In genomic region chr22:20777420-20778177, GRCh38 we compare ENCODE assay signal across 1 cellular context.
TF ChIP-seq lines count a peak whose summit lies in the region.

No MANE protein-coding gene starts in this region.

TF ChIP-seq in HepG2, 621 proteins besides CTCF, POLR2A, EP300 and RAD21 (continued from another document and continues in another):
- TF ChIP-seq NFKBIZ (CRISPR knock-in tag; IDR thresholded peaks at IDR 0.05) (peak; percentile 88; the same call in 1 of the 2 replicates), THAP7 (CRISPR knock-in tag; IDR thresholded peaks at IDR 0.05) (0 out of 2 replicates have a peak, but pooled peaks have one; percentile 60), ZNF572 (CRISPR knock-in tag; IDR thresholded peaks at IDR 0.05) (no peak), HNRNPUL1 (IDR thresholded peaks at IDR 0.05; ENCODE audit: low read depth, low read length) (no peak), KLF13 (CRISPR knock-in tag; IDR thresholded peaks at IDR 0.05) (no peak), ZNF460 (CRISPR knock-in tag; IDR thresholded peaks at IDR 0.05; ENCODE audit: borderline replicate concordance) (no peak; the same call in 1 of the 2 replicates), PAX8 (CRISPR knock-in tag; IDR thresholded peaks at IDR 0.05; ENCODE audit: borderline replicate concordance) (no peak), PHF20 (CRISPR knock-in tag; IDR thresholded peaks at IDR 0.05) (no peak), PHB2 (IDR thresholded peaks at IDR 0.05; ENCODE audit: partially characterized antibody) (no peak), ZNF589 (CRISPR knock-in tag; conservative IDR thresholded peaks at IDR 0.05) (no peak), ZNF274 (CRISPR knock-in tag; IDR thresholded peaks at IDR 0.05) (no peak), ZNF615 (CRISPR knock-in tag; IDR thresholded peaks at IDR 0.05; ENCODE audit: borderline replicate concordance) (no peak), TCF7 (IDR thresholded peaks at IDR 0.05; ENCODE audit: low read depth) (peak; percentile 80), CHD2 (IDR thresholded peaks at IDR 0.05; ENCODE audit: low read depth, low read length) (no peak), ATF3 (CRISPR knock-in tag; IDR thresholded peaks at IDR 0.05) (peak; percentile 98), ZSCAN9 (CRISPR knock-in tag; IDR thresholded peaks at IDR 0.05; ENCODE audit: borderline replicate concordance) (no peak; the same call in 1 of the 2 replicates), ZNF773 (CRISPR knock-in tag; IDR thresholded peaks at IDR 0.05; ENCODE audit: borderline replicate concordance) (no peak), NAIF1 (CRISPR knock-in tag; IDR thresholded peaks at IDR 0.05; ENCODE audit: borderline replicate concordance) (no peak), ZNF296 (CRISPR knock-in tag; conservative IDR thresholded peaks at IDR 0.05) (no peak), TFDP2 (CRISPR knock-in tag; IDR thresholded peaks at IDR 0.05) (peak; percentile 47), CBX1 (IDR thresholded peaks at IDR 0.05; ENCODE audit: low read depth) (no peak), KDM5A (IDR thresholded peaks at IDR 0.05; ENCODE audit: borderline replicate concordance, low read length) (no peak), ZNF12 (CRISPR knock-in tag; IDR thresholded peaks at IDR 0.05) (peak; percentile 69; the same call in 1 of the 2 replicates), ZNF646 (CRISPR knock-in tag; IDR thresholded peaks at IDR 0.05) (no peak; the same call in 1 of the 2 replicates), ARHGAP35 (CRISPR knock-in tag; IDR thresholded peaks at IDR 0.05; ENCODE audit: borderline replicate concordance) (no peak), ZNF746 (CRISPR knock-in tag; IDR thresholded peaks at IDR 0.05) (no peak), ZNF180 (CRISPR knock-in tag; IDR thresholded peaks at IDR 0.05; ENCODE audit: borderline replicate concordance, low read depth) (no peak), MIXL1 (CRISPR knock-in tag; IDR thresholded peaks at IDR 0.05) (peak; percentile 86; the same call in 1 of the 2 replicates), TBX3 (IDR thresholded peaks at IDR 0.05; ENCODE audit: borderline replicate concordance) (no peak; the same call in 1 of the 2 replicates), ZNF660 (CRISPR knock-in tag; IDR thresholded peaks at IDR 0.05; ENCODE audit: borderline replicate concordance, low read depth) (no peak), BATF2 (CRISPR knock-in tag; IDR thresholded peaks at IDR 0.05) (no peak), ZNF225 (CRISPR knock-in tag; IDR thresholded peaks at IDR 0.05) (no peak), ZSCAN22 (CRISPR knock-in tag; IDR thresholded peaks at IDR 0.05) (no peak), SALL2 (CRISPR knock-in tag; IDR thresholded peaks at IDR 0.05) (0 out of 2 replicates have a peak, but pooled peaks have one; percentile 18), ZNF160 (CRISPR knock-in tag; IDR thresholded peaks at IDR 0.05) (no peak), NR1H2 (CRISPR knock-in tag; IDR thresholded peaks at IDR 0.05; ENCODE audit: borderline replicate concordance, low read depth) (no peak), ZZZ3 (CRISPR knock-in tag; IDR thresholded peaks at IDR 0.05; ENCODE audit: borderline replicate concordance) (no peak), NONO (IDR thresholded peaks at IDR 0.05) (no peak), NONO (CRISPR knock-in tag; conservative IDR thresholded peaks at IDR 0.05) (no peak), CENPX (CRISPR knock-in tag; IDR thresholded peaks at IDR 0.05) (no peak), RBFOX2 (IDR thresholded peaks at IDR 0.05; ENCODE audit: low read depth, low read length) (peak; percentile 53; the same call in 1 of the 2 replicates), ZNF816 (CRISPR knock-in tag; IDR thresholded peaks at IDR 0.05; ENCODE audit: borderline replicate concordance) (peak; percentile 45; the same call in 1 of the 2 replicates), ESRRA (CRISPR knock-in tag; IDR thresholded peaks at IDR 0.05; ENCODE audit: low read depth) (no peak), ZSCAN20 (CRISPR knock-in tag; IDR thresholded peaks at IDR 0.05; ENCODE audit: borderline replicate concordance) (0 out of 2 replicates have a peak, but pooled peaks have one; percentile 42), LBX2 (CRISPR knock-in tag; IDR thresholded peaks at IDR 0.05; ENCODE audit: borderline replicate concordance) (no peak), ZNF432 (CRISPR knock-in tag; IDR thresholded peaks at IDR 0.05; ENCODE audit: borderline replicate concordance) (no peak), ZNF839 (CRISPR knock-in tag; IDR thresholded peaks at IDR 0.05; ENCODE audit: borderline replicate concordance) (no peak), ELF4 (CRISPR knock-in tag; IDR thresholded peaks at IDR 0.05; ENCODE audit: borderline replicate concordance) (peak; percentile 26; the same call in 1 of the 2 replicates), HDAC2 (CRISPR knock-in tag; IDR thresholded peaks at IDR 0.05) (peak; percentile 94), CERS6 (CRISPR knock-in tag; IDR thresholded peaks at IDR 0.05) (no peak), CSRNP2 (CRISPR knock-in tag; conservative IDR thresholded peaks at IDR 0.05; ENCODE audit: low read depth) (no peak), PLSCR1 (CRISPR knock-in tag; IDR thresholded peaks at IDR 0.05; ENCODE audit: borderline replicate concordance) (no peak), THRA (CRISPR knock-in tag; IDR thresholded peaks at IDR 0.05; ENCODE audit: borderline replicate concordance) (peak; percentile 92), ZNF33A (CRISPR knock-in tag; IDR thresholded peaks at IDR 0.05; ENCODE audit: borderline replicate concordance) (no peak; the same call in 1 of the 2 replicates), CHCHD3 (CRISPR knock-in tag; IDR thresholded peaks at IDR 0.05) (no peak), POLR2AphosphoS5 (IDR thresholded peaks at IDR 0.05; ENCODE audit: low read depth, low read length) (peak; percentile 52; the same call in 1 of the 2 replicates), RFXANK (CRISPR knock-in tag; IDR thresholded peaks at IDR 0.05) (0 out of 2 replicates have a peak, but pooled peaks have one; percentile 69), CEBPG (CRISPR knock-in tag; IDR thresholded peaks at IDR 0.05) (peak; percentile 97)
